19 cellular contexts compared by ENCODE assay signal in the genomic region with DNA sequence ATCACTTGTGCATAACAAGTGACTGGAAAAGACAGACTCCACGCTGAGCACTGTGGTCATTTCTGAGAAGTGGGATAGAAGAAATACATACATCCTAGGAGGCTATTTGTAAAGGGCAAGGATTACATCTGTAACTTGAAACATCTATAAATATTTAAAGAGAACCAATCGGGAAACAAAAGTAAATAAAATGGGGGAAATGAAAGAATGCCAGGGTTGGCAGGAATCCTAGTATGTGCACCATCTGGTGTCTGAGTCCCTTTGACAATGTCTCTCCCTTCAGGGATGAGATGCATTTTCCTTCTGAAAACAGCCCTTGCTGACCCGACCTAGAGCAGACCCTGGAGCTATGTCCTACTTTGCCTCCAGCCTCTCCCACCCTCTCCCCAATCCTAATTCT. TPM values are rescaled to one million over a fixed set of nuclear protein-coding genes. Genes with fewer than 3 reads are reported as not detected.
DNase-seq lines count a peak whose midpoint lies in the region; ATAC-seq lines count a peak whose summit lies in the region.
"Had no signal": no experiment of that assay in that cellular context is flagged by ENCODE, and none has a peak within 500 bp of the region (broad histone marks: within the 10 kb centered on the region; RNA-seq: fewer than 3 reads in every experiment).

No MANE protein-coding gene starts in this region.

- DNase-seq in COLO668 (lab: John Stamatoyannopoulos, UW; ENCODE audit: unreplicated experiment) = peak; percentile 44
- peak; percentile 59 for DNase-seq in NCI-H1092 (lab: John Stamatoyannopoulos, UW)
- DNase-seq in NCI-H446 treated with DMSO at 0.1 percent for 48 hours (lab: John Stamatoyannopoulos, UW) = peak; percentile 46
- peak; percentile 4 for DNase-seq in dermis blood vessel endothelial cell
- no peak for DNase-seq in medulla oblongata (ENCODE audit: extremely low spot score)
- DNase-seq in NCI-H2107 (lab: John Stamatoyannopoulos, UW) = no peak
- DNase-seq: activated CD4-positive, CD25-positive, alpha-beta regulatory T cell; activated naive CD4-positive, alpha-beta T cell; DND-41; dorsolateral prefrontal cortex; GM23248; hippocampal formation; stimulated activated CD4-positive, alpha-beta T cell treated with anti-CD3 and anti-CD28 coated beads, Interleukin-4, amount 100 ng/mL, for 24 hours; T-helper 1 cell had no signal

- no peak for ATAC-seq in GM21529 (IDR thresholded peaks at IDR 0.05; ENCODE audit: unreplicated experiment)
- ATAC-seq in GM18498 (IDR thresholded peaks at IDR 0.05; ENCODE audit: unreplicated experiment) = no peak
- ATAC-seq: Panc1 had no signal

RNA-seq across cellular contexts. Expression of a gene that starts 53.2 kb away (rescaled TPM):
- total RNA-seq in dermis blood vessel endothelial cell = 0.51 TPM in 1 of 2 replicates, not detected in the other
- total RNA-seq: B cell, HT-29 had no signal

Comparison
In these comparisons a context has a peak if more than half of its experiments do, and no peak if none do; other contexts are left out.
1. DNase-seq: peak in COLO668 (single experiment), NCI-H1092 (single experiment), NCI-H446 treated with DMSO at 0.1 percent for 48 hours (single experiment) and dermis blood vessel endothelial cell (single experiment); none in medulla oblongata (single experiment) and NCI-H2107 (single experiment).